Comparison of ENCODE assay signal across 21 cellular contexts in genomic region chr3:123870033-123870432, GRCh38. TPM values are rescaled to one million over a fixed set of nuclear protein-coding genes. Genes with fewer than 3 reads are reported as not detected.
DNase-seq lines count a peak whose midpoint lies in the region; ATAC-seq, FAIRE-seq and TF ChIP-seq lines count a peak whose summit lies in the region.
"Had no signal": no experiment of that assay in that cellular context is flagged by ENCODE, and none has a peak within 500 bp of the region (broad histone marks: within the 10 kb centered on the region; RNA-seq: fewer than 3 reads in every experiment).

No MANE protein-coding gene starts in this region.

- no peak for ATAC-seq in GM18868 (IDR thresholded peaks at IDR 0.05; ENCODE audit: unreplicated experiment)
- no peak for ATAC-seq in stimulated activated memory B cell treated with anti-CD40 and anti-IgM and Interleukin-4, amounts not matched to agents 10 μg/mL and 1 μg/mL and 100 μg/mL, for 72 hours
- no peak for ATAC-seq in HG03280 (IDR thresholded peaks at IDR 0.05; ENCODE audit: unreplicated experiment)
- ATAC-seq: esophagus mucosa, natural killer cell had no signal

- no peaks in the 10 kb centered on the region for H3K27me3 ChIP-seq in MG63
- H3K27me3 ChIP-seq in bronchial epithelial cell (ENCODE audit: control insufficient read depth, insufficient read depth, low read length): no peaks in the 10 kb centered on the region
- H3K27me3 ChIP-seq in CD4-positive, alpha-beta memory T cell (ENCODE audit: insufficient read depth, low read length): no peaks in the 10 kb centered on the region

- H3K27ac Mint-ChIP-seq in osteocyte (ENCODE audit: unreplicated experiment): peak overlapping the region; percentile 45
- H3K27ac Mint-ChIP-seq in stimulated activated memory B cell treated with anti-CD40 and anti-IgM and Interleukin-4, amounts not matched to agents 10 μg/mL and 1 μg/mL and 100 μg/mL, for 72 hours: no peak overlapping the region
- no peak overlapping the region for H3K27ac Mint-ChIP-seq in CD4-positive, alpha-beta memory T cell
- H3K27ac Mint-ChIP-seq: activated naive CD4-positive, alpha-beta T cell treated with anti-CD3 and anti-CD28 coated beads, Interleukin-2, amount 10 ng/mL, durations not matched to agents 7 days and 5 days; CD8-positive, alpha-beta memory T cell; natural killer cell; stimulated activated naive B cell treated with anti-CD40 and anti-IgM and Interleukin-4, amounts not matched to agents 10 μg/mL and 1 μg/mL and 100 μg/mL, for 72 hours had no signal

- POLR2A ChIA-PET in CD4-positive, alpha-beta memory T cell (lab: Charles Lee; ENCODE audit: partially characterized antibody): no interaction called here

- CTCF ChIA-PET in CD4-positive, alpha-beta memory T cell (lab: Charles Lee; ENCODE audit: partially characterized antibody): no interaction called here

- H3K36me3 Mint-ChIP-seq in osteocyte (ENCODE audit: unreplicated experiment): no peaks in the 10 kb centered on the region
- no peaks in the 10 kb centered on the region for H3K36me3 Mint-ChIP-seq in stimulated activated memory B cell treated with anti-CD40 and anti-IgM and Interleukin-4, amounts not matched to agents 10 μg/mL and 1 μg/mL and 100 μg/mL, for 72 hours
- no peaks in the 10 kb centered on the region for H3K36me3 Mint-ChIP-seq in CD4-positive, alpha-beta memory T cell
- H3K36me3 Mint-ChIP-seq: activated naive CD4-positive, alpha-beta T cell treated with anti-CD3 and anti-CD28 coated beads, Interleukin-2, amount 10 ng/mL, durations not matched to agents 7 days and 5 days; CD8-positive, alpha-beta memory T cell; natural killer cell; stimulated activated naive B cell treated with anti-CD40 and anti-IgM and Interleukin-4, amounts not matched to agents 10 μg/mL and 1 μg/mL and 100 μg/mL, for 72 hours had no signal

- peak; percentile 85 for FAIRE-seq in bronchial epithelial cell (lab: Jason Lieb, UNC)

- no peaks in the 10 kb centered on the region for H3K9me3 Mint-ChIP-seq in osteocyte (ENCODE audit: unreplicated experiment)
- no peaks in the 10 kb centered on the region for H3K9me3 Mint-ChIP-seq in stimulated activated memory B cell treated with anti-CD40 and anti-IgM and Interleukin-4, amounts not matched to agents 10 μg/mL and 1 μg/mL and 100 μg/mL, for 72 hours
- peaks cover 0 to 2% (median 0%) of the 10 kb centered on the region in 8 donors for H3K9me3 Mint-ChIP-seq in CD4-positive, alpha-beta memory T cell
- H3K9me3 Mint-ChIP-seq: activated naive CD4-positive, alpha-beta T cell treated with anti-CD3 and anti-CD28 coated beads, Interleukin-2, amount 10 ng/mL, durations not matched to agents 7 days and 5 days; CD8-positive, alpha-beta memory T cell; central memory CD8-positive, alpha-beta T cell; natural killer cell; stimulated activated naive B cell treated with anti-CD40 and anti-IgM and Interleukin-4, amounts not matched to agents 10 μg/mL and 1 μg/mL and 100 μg/mL, for 72 hours had no signal

- TF ChIP-seq CTCF in bronchial epithelial cell (IDR thresholded peaks at IDR 0.05; ENCODE audit: insufficient read depth, low read length, severe bottlenecking) (no peak), osteocyte (IDR thresholded peaks at IDR 0.05) (no peak)

- no peak overlapping the region for H3K4me3 ChIP-seq in MG63
- no peak overlapping the region for H3K4me3 ChIP-seq in bronchial epithelial cell (ENCODE audit: low read depth, low read length)
- H3K4me3 ChIP-seq in CD4-positive, alpha-beta memory T cell (ENCODE audit: low read length in 2 of 2): no peak overlapping the region

- H3K9me3 ChIP-seq in MG63: peaks cover 3% of the 10 kb centered on the region
- no peaks in the 10 kb centered on the region for H3K9me3 ChIP-seq in CD4-positive, alpha-beta memory T cell (ENCODE audit: control insufficient read depth in 1 of 2, low read length in 2 of 2)

- H3K27me3 Mint-ChIP-seq in osteocyte (ENCODE audit: unreplicated experiment): no peaks in the 10 kb centered on the region
- no peaks in the 10 kb centered on the region for H3K27me3 Mint-ChIP-seq in stimulated activated memory B cell treated with anti-CD40 and anti-IgM and Interleukin-4, amounts not matched to agents 10 μg/mL and 1 μg/mL and 100 μg/mL, for 72 hours
- H3K27me3 Mint-ChIP-seq in CD4-positive, alpha-beta memory T cell: peaks cover 3 to 12% of the 10 kb centered on the region in 2 donors

- H3K4me1 ChIP-seq in CD4-positive, alpha-beta memory T cell (ENCODE audit: insufficient read depth, low read length): no peaks in the 10 kb centered on the region

- intact Hi-C loops in CD4-positive, alpha-beta memory T cell (cut with micrococcal nuclease): no loop called here

- H3K4me3 Mint-ChIP-seq in osteocyte (ENCODE audit: unreplicated experiment): no peak overlapping the region
- H3K4me3 Mint-ChIP-seq in stimulated activated memory B cell treated with anti-CD40 and anti-IgM and Interleukin-4, amounts not matched to agents 10 μg/mL and 1 μg/mL and 100 μg/mL, for 72 hours: no peak overlapping the region
- no peak overlapping the region for H3K4me3 Mint-ChIP-seq in CD4-positive, alpha-beta memory T cell
- H3K4me3 Mint-ChIP-seq: activated naive CD4-positive, alpha-beta T cell treated with anti-CD3 and anti-CD28 coated beads, Interleukin-2, amount 10 ng/mL, durations not matched to agents 7 days and 5 days; CD8-positive, alpha-beta memory T cell; central memory CD8-positive, alpha-beta T cell; natural killer cell; stimulated activated naive B cell treated with anti-CD40 and anti-IgM and Interleukin-4, amounts not matched to agents 10 μg/mL and 1 μg/mL and 100 μg/mL, for 72 hours had no signal

- peaks cover 6% of the 10 kb centered on the region for H3K4me1 Mint-ChIP-seq in osteocyte (ENCODE audit: unreplicated experiment)
- no peaks in the 10 kb centered on the region for H3K4me1 Mint-ChIP-seq in stimulated activated memory B cell treated with anti-CD40 and anti-IgM and Interleukin-4, amounts not matched to agents 10 μg/mL and 1 μg/mL and 100 μg/mL, for 72 hours
- H3K4me1 Mint-ChIP-seq in CD4-positive, alpha-beta memory T cell: no peaks in the 10 kb centered on the region
- H3K4me1 Mint-ChIP-seq: activated naive CD4-positive, alpha-beta T cell treated with anti-CD3 and anti-CD28 coated beads, Interleukin-2, amount 10 ng/mL, durations not matched to agents 7 days and 5 days; CD8-positive, alpha-beta memory T cell; central memory CD8-positive, alpha-beta T cell; natural killer cell had no signal

- H3K36me3 ChIP-seq in MG63: no peaks in the 10 kb centered on the region
- H3K36me3 ChIP-seq in bronchial epithelial cell (ENCODE audit: control insufficient read depth, insufficient read depth, low read length): no peaks in the 10 kb centered on the region
- H3K36me3 ChIP-seq in CD4-positive, alpha-beta memory T cell (ENCODE audit: insufficient read depth, low read length): no peaks in the 10 kb centered on the region

- DNase-seq in ELR (ENCODE audit: low read depth) (peak; percentile 78), MG63 (peak; percentile 40), bronchial epithelial cell (ENCODE audit: low read depth) (peak; percentile 68), osteocyte (ENCODE audit: extremely low spot score, unreplicated experiment) (no peak)
- DNase-seq in CD4-positive, alpha-beta memory T cell: no peak
- DNase-seq: activated CD8-positive, alpha-beta memory T cell treated with anti-CD3 and anti-CD28 coated beads for 24 hours; activated naive CD4-positive, alpha-beta T cell treated with anti-CD3 and anti-CD28 coated beads, Interleukin-2, amount 10 ng/mL, durations not matched to agents 7 days and 5 days; CD8-positive, alpha-beta memory T cell; GF-D8; natural killer cell; NCI-H2107; retina; SIG-M5; stimulated activated CD4-positive, alpha-beta T cell treated with anti-CD3 and anti-CD28 coated beads, Interleukin-4, amount 100 ng/mL, for 1 hour; stimulated activated naive B cell treated with anti-CD40 and anti-IgM and Interleukin-4, amounts not matched to agents 10 μg/mL and 1 μg/mL and 100 μg/mL, for 72 hours had no signal

- no peak overlapping the region for H3K27ac ChIP-seq in CD4-positive, alpha-beta memory T cell (ENCODE audit: low read depth, low read length)
- H3K27ac ChIP-seq: HL-60 had no signal

RNA-seq across cellular contexts. Expression of gene MYLK, which starts 14.1 kb away (rescaled TPM):
- 12.5 and 15.4 TPM in 2 replicates for total RNA-seq in MG63 (2014; rRNA removed; shearing (Covaris generic); ENCODE audit: low replicate concordance)
- total RNA-seq in bronchial epithelial cell (2.6 and 3.2 TPM in 2 replicates), osteocyte (24.3 and 30.7 TPM in 2 replicates)
- not detected for total RNA-seq in CD4-positive, alpha-beta memory T cell
- polyA plus RNA-seq in CD4-positive, alpha-beta memory T cell: under 1 TPM in 1 of 2 donors, not detected in 1; 0.18 TPM

Comparison
In these comparisons a context has a peak if more than half of its experiments do, and no peak if none do; other contexts are left out.
1. DNase-seq: peak in ELR (single experiment), MG63 (single experiment) and bronchial epithelial cell (single experiment); none in osteocyte (single experiment) and CD4-positive, alpha-beta memory T cell (0 of 5).